ENCODE assay signal across 1 cellular context in genomic region chr1:153984125-153984899, GRCh38.
TF ChIP-seq lines count a peak whose summit lies in the region.

No MANE protein-coding gene starts in this region.

TF ChIP-seq in WTC11, 78 proteins besides CTCF, POLR2A, EP300 and RAD21:
- TF ChIP-seq ZNF263 (CRISPR knock-in tag; IDR thresholded peaks at IDR 0.05; ENCODE audit: low read depth) (no peak), TEAD1 (CRISPR knock-in tag; IDR thresholded peaks at IDR 0.05) (no peak), NFE2L1 (CRISPR knock-in tag; IDR thresholded peaks at IDR 0.05) (no peak), ZNF532 (CRISPR knock-in tag; IDR thresholded peaks at IDR 0.05; ENCODE audit: borderline replicate concordance) (no peak), GTF2I (CRISPR knock-in tag; conservative IDR thresholded peaks at IDR 0.05) (no peak), CREM (CRISPR knock-in tag; IDR thresholded peaks at IDR 0.05) (no peak), MAX (CRISPR knock-in tag; IDR thresholded peaks at IDR 0.05) (no peak), TEAD4 (CRISPR knock-in tag; IDR thresholded peaks at IDR 0.05) (no peak), RORB (CRISPR knock-in tag; IDR thresholded peaks at IDR 0.05) (no peak), SMAD4 (CRISPR knock-in tag; IDR thresholded peaks at IDR 0.05) (no peak), ZNF671 (CRISPR knock-in tag; IDR thresholded peaks at IDR 0.05) (no peak), NR3C1 (CRISPR knock-in tag; conservative IDR thresholded peaks at IDR 0.05; ENCODE audit: low read depth) (no peak), STAT6 (CRISPR knock-in tag; conservative IDR thresholded peaks at IDR 0.05; ENCODE audit: low read depth) (no peak)
TF ChIP-seq in WTC11: peak in this region for 0.
